Comparison of ENCODE assay signal across 8 cellular contexts in genomic region chr11:33808228-33808828, GRCh38. TPM values are rescaled to one million over a fixed set of nuclear protein-coding genes. Genes with fewer than 3 reads are reported as not detected.
A peak's percentile ranks its signal among the peaks of the same experiment; 100 is the strongest.
DNase-seq lines count a peak whose midpoint lies in the region; ATAC-seq and TF ChIP-seq lines count a peak whose summit lies in the region.

No MANE protein-coding gene starts in this region.

- H3K36me3 ChIP-seq in A673 (ENCODE audit: insufficient read depth, low read length, poor library complexity, severe bottlenecking): no peaks in the 10 kb centered on the region
- no peaks in the 10 kb centered on the region for H3K36me3 ChIP-seq in NT2/D1 (ENCODE audit: insufficient read depth, insufficient read length, low read length)

- H3K4me1 ChIP-seq in A673 (ENCODE audit: insufficient read depth, low read length, poor library complexity, severe bottlenecking) (peaks cover 4% of the 10 kb centered on the region), NT2/D1 (ENCODE audit: insufficient read depth, insufficient read length) (peaks cover 4% of the 10 kb centered on the region)

- ATAC-seq in GM18858 (IDR thresholded peaks at IDR 0.05; ENCODE audit: unreplicated experiment): peak; percentile 63

- H3K9ac ChIP-seq in NT2/D1 (ENCODE audit: insufficient read length, low read depth): no peak overlapping the region

- no peak overlapping the region for H3K4me3 ChIP-seq in A673 (ENCODE audit: low read depth, low read length, poor library complexity, severe bottlenecking)
- no peak overlapping the region for H3K4me3 ChIP-seq in NT2/D1 (ENCODE audit: insufficient read length, low read depth)
- no peak overlapping the region for H3K4me3 ChIP-seq in epithelial cell of proximal tubule (ENCODE audit: low read depth, low read length)

- DNase-seq in A673 (ENCODE audit: low spot score) (peak; percentile 98), HuH-7.5 (ENCODE audit: low spot score) (peak; percentile 45), NT2/D1 (ENCODE audit: low read depth, low spot score) (peak; percentile 78), epithelial cell of proximal tubule (ENCODE audit: low read depth) (no peak), myocyte (ENCODE audit: low read depth) (peak; percentile 81)
- peak; percentile 74 for DNase-seq in activated CD8-positive, alpha-beta memory T cell treated with anti-CD3 and anti-CD28 coated beads, Interleukin-2, amount 50 U/mL, for 24 hours (ENCODE audit: extremely low read depth)
- DNase-seq in stimulated activated CD8-positive, alpha-beta memory T cell treated with anti-CD3 and anti-CD28 coated beads, Interleukin-7, amount 100 ng/mL, for 1 hour (ENCODE audit: low read depth in 2 of 2): peak; percentile 73 to 85

- intact Hi-C loops in A673 (cut with micrococcal nuclease; ENCODE audit: unreplicated experiment): loop anchor here (1.0 to 5.0 kb wide), 3 partner anchors 21 to 659 kb away; no protein-coding TSS in a partner anchor

- H3K9me3 ChIP-seq in A673 (ENCODE audit: low read depth, low read length, poor library complexity, severe bottlenecking): no peaks in the 10 kb centered on the region
- no peaks in the 10 kb centered on the region for H3K9me3 ChIP-seq in NT2/D1 (ENCODE audit: insufficient read depth, low read length)

- no TSS peak for BruUV-seq in A673 (replicated peaks; lab: Mats Ljungman, UMichigan)

- H3K27me3 ChIP-seq in A673 (replicated peaks; ENCODE audit: insufficient read depth, low read depth, low read length, poor library complexity): no peaks in the 10 kb centered on the region
- no peaks in the 10 kb centered on the region for H3K27me3 ChIP-seq in NT2/D1 (ENCODE audit: insufficient read depth, insufficient read length)

- H3K27ac ChIP-seq in A673 (ENCODE audit: low read depth, low read length, poor library complexity, severe bottlenecking): no peak overlapping the region

- POLR2A ChIA-PET in A673 (lab: Charles Lee; ENCODE audit: low non-redundant PET): no interaction called here

- CTCF ChIA-PET in A673 (lab: Charles Lee): interaction anchor here (0.5 to 2.6 kb wide), 18 partner anchors 10 to 1292 kb away, joined by 3 to 35 read pairs (median 4); partner anchors contain the start of gene FBXO3

- peak; percentile 100 for TF ChIP-seq CTCF in A673 (conservative IDR thresholded peaks at IDR 0.05; ENCODE audit: low read depth, low read length)
- TF ChIP-seq CTCF in epithelial cell of proximal tubule (conservative IDR thresholded peaks at IDR 0.05; ENCODE audit: low read depth, low read length): peak; percentile 97

RNA-seq across cellular contexts. Expression of gene FBXO3, which starts 34.0 kb away (rescaled TPM):
- 59.2 and 64.6 TPM in 2 replicates for total RNA-seq in A673 (2021)
- total RNA-seq in epithelial cell of proximal tubule: 20.3 and 25.0 TPM in 2 replicates
- 29.1 and 35.6 TPM in 2 replicates for total RNA-seq in myocyte
- 14.5 TPM for polyA plus RNA-seq in myocyte (2012)
